8 cellular contexts compared by ENCODE assay signal in genomic region chr11:120339394-120339890, GRCh38. TPM values are rescaled to one million over a fixed set of nuclear protein-coding genes. Genes with fewer than 3 reads are reported as not detected.
A peak's percentile ranks its signal among the peaks of the same experiment; 100 is the strongest.
DNase-seq lines count a peak whose midpoint lies in the region; ATAC-seq and TF ChIP-seq lines count a peak whose summit lies in the region.

No MANE protein-coding gene starts in this region.

- no peak for TF ChIP-seq POLR2A in GM18505 (IDR thresholded peaks at IDR 0.05; ENCODE audit: borderline replicate concordance, extremely low read depth, insufficient read depth, insufficient read length)

- DNase-seq in C1 segment of cervical spinal cord (lab: John Stamatoyannopoulos, UW) (peak in 8 of 14 donors; percentile 14 to 40 (median 24)), NCI-H226 (peak; percentile 21), epithelial cell of prostate (ENCODE audit: low read depth, low spot score) (no peak), myocyte (ENCODE audit: low read depth) (peak; percentile 89), T-helper 9 cell (no peak)

- peak overlapping the region; percentile 91 for H3K27ac ChIP-seq in epithelial cell of prostate

- ATAC-seq in GM18505 (IDR thresholded peaks at IDR 0.05; ENCODE audit: unreplicated experiment) (no peak), GM21381 (IDR thresholded peaks at IDR 0.05; ENCODE audit: unreplicated experiment) (no peak), GM21619 (IDR thresholded peaks at IDR 0.05; ENCODE audit: unreplicated experiment) (no peak)

RNA-seq across cellular contexts. Expression of gene ARHGEF12, which starts 3.2 kb away (rescaled TPM):
- 85.1 and 85.6 TPM in 2 replicates for total RNA-seq in myocyte
- polyA plus RNA-seq in myocyte (2012) = 32.7 TPM

RNA-seq across cellular contexts. Expression of gene TLCD5, which starts 14.3 kb away (rescaled TPM):
- total RNA-seq in myocyte = 17.7 and 24.2 TPM in 2 replicates
- 11.5 TPM for polyA plus RNA-seq in myocyte (2012)

Comparison
In these comparisons a context has a peak if more than half of its experiments do, and no peak if none do; other contexts are left out.
1. DNase-seq: peak in C1 segment of cervical spinal cord (8 of 14), NCI-H226 (single experiment) and myocyte (single experiment); none in epithelial cell of prostate (single experiment) and T-helper 9 cell (single experiment).